In the genomic region with DNA sequence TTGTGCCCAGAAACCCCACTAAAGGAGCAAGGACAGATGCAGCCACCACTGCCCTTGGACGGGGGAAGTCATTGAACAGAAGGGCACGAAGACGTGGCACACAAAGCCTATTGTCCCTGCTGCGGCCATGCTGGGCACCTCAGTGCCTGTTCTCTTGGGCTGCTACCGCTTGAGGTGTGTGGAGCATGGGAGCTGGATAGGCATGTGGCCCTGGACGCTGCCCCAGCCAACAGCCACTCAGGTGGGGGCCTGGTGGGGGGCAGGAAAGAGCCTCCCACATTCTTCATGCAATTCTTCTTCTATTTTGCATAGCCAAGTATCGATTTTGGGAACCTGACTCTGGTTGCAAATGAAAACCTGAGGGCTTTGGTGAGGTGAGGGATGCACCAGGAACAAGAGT, we compare ENCODE assay signal across 21 cellular contexts.
"Had no signal": no experiment of that assay in that cellular context is flagged by ENCODE, and none has a peak within 500 bp of the region (broad histone marks: within the 10 kb centered on the region; RNA-seq: fewer than 3 reads in every experiment).

No MANE protein-coding gene starts in this region.

- H3K9me3 Mint-ChIP-seq: mesothelial cell of epicardium had no signal

- H3K4me1 ChIP-seq: esophagus muscularis mucosa, foreskin keratinocyte, gastroesophageal sphincter, heart left ventricle, left lung, lower lobe of right lung had no signal

- H3K9me3 ChIP-seq: lower lobe of right lung, mucosa of descending colon had no signal

- H3K27ac Mint-ChIP-seq: mesothelial cell of epicardium had no signal

- H3K36me3 ChIP-seq: esophagus muscularis mucosa, gastroesophageal sphincter, heart left ventricle, left lung, lower lobe of right lung had no signal

- H3K4me3 Mint-ChIP-seq: mesothelial cell of epicardium had no signal

- H3K27ac ChIP-seq: coronary artery, esophagus muscularis mucosa, foreskin keratinocyte, gastroesophageal sphincter, heart left ventricle, left lung, lower lobe of right lung had no signal

- ATAC-seq: foreskin keratinocyte, gastroesophageal sphincter, heart left ventricle, left lung, lower lobe of right lung, mucosa of descending colon had no signal

- H3K27me3 ChIP-seq: dorsolateral prefrontal cortex, esophagus muscularis mucosa, foreskin keratinocyte, gastroesophageal sphincter, heart left ventricle, left lung had no signal

- H3K36me3 Mint-ChIP-seq: mesothelial cell of epicardium had no signal

- H3K4me3 ChIP-seq: coronary artery, esophagus muscularis mucosa, gastroesophageal sphincter, heart left ventricle, left lung, lower lobe of right lung, mucosa of descending colon had no signal

- DNase-seq: dermis blood vessel endothelial cell; dorsolateral prefrontal cortex; effector CD4-positive, alpha-beta T cell; effector memory CD4-positive, alpha-beta T cell; foreskin keratinocyte; heart left ventricle; left cardiac atrium; left lung; left ventricle myocardium superior; lower lobe of right lung; mesenchymal stem cell; mucosa of descending colon had no signal

- FAIRE-seq: colon, endothelial cell of umbilical vein, frontal cortex, islet of Langerhans, keratinocyte had no signal
